Comparison of ENCODE assay signal across 8 cellular contexts in the genomic region with DNA sequence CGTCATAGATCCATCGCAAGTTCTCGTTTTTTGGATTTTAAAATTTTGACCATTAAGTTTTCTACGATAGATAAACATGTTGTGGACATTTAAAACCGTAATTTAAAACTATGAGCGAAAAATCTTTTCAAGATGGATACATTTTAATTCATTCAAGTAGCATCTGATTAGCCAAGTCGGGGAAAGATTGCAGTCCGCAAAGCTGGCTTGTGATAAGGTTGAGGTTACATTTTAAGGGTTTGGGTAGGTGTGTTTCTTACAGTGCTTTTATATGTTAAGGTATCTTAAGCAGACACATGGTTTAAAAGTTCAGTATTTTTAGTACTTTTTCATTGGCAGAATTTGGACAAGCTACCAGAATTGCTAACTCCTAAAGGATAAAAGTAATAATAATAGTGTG. TPM values are rescaled to one million over a fixed set of nuclear protein-coding genes. Genes with fewer than 3 reads are reported as not detected.
DNase-seq lines count a peak whose midpoint lies in the region; ATAC-seq, FAIRE-seq and TF ChIP-seq lines count a peak whose summit lies in the region.

No MANE protein-coding gene starts in this region.

- no peaks in the 10 kb centered on the region for H3K9me3 Mint-ChIP-seq in activated naive CD4-positive, alpha-beta T cell treated with anti-CD3 and anti-CD28 coated beads, Interleukin-2, amount 50 U/mL, for 72 hours

- peak overlapping the region; percentile 93 for H3K4me3 ChIP-seq in suprapubic skin

- H3K27ac ChIP-seq in suprapubic skin = peak overlapping the region; percentile 100

- H3K9me3 ChIP-seq in suprapubic skin = no peaks in the 10 kb centered on the region

- WGBS in suprapubic skin = 2% methylated on average over 8 of the region's 8 CpGs

- DNase-seq in activated CD4-positive, alpha-beta T cell treated with anti-CD3 and anti-CD28 coated beads for 48 hours = peak; percentile 15
- DNase-seq in activated CD4-positive, alpha-beta T cell treated with anti-CD3 and anti-CD28 coated beads, Interleukin-2, amount 50 U/mL, for 48 hours = no peak
- DNase-seq in activated naive CD4-positive, alpha-beta T cell treated with anti-CD3 and anti-CD28 coated beads, Interleukin-2, amount 50 U/mL, for 72 hours (ENCODE audit: low spot score in 2 of 2) = no peak
- DNase-seq in suprapubic skin (ENCODE audit: low spot score in 2 of 2) = no peak
- DNase-seq in stimulated activated CD4-positive, alpha-beta T cell treated with anti-CD3 and anti-CD28 coated beads, Interleukin-2, amount 100 ng/mL, for 24 hours = no peak
- DNase-seq in NK-92 treated with Interleukin-12 subunit alpha and Interleukin-12 subunit beta, amount 100 ng/mL, for 24 hours (lab: John Stamatoyannopoulos, UW) = no peak

- peaks cover 59% of the 10 kb centered on the region for H3K4me1 ChIP-seq in suprapubic skin

- peak; percentile 5 for FAIRE-seq in islet of Langerhans (lab: Jason Lieb, UNC)

- ATAC-seq in activated naive CD4-positive, alpha-beta T cell treated with anti-CD3 and anti-CD28 coated beads, Interleukin-2, amount 50 U/mL, for 72 hours = no peak
- ATAC-seq in GM21825 (IDR thresholded peaks at IDR 0.05; ENCODE audit: unreplicated experiment) = no peak

- TF ChIP-seq CTCF in suprapubic skin (IDR thresholded peaks at IDR 0.05) = no peak

- no peaks in the 10 kb centered on the region for H3K36me3 ChIP-seq in suprapubic skin

- peaks cover 28 to 50% of the 10 kb centered on the region in 2 donors for H3K36me3 Mint-ChIP-seq in activated naive CD4-positive, alpha-beta T cell treated with anti-CD3 and anti-CD28 coated beads, Interleukin-2, amount 50 U/mL, for 72 hours

- no peak for TF ChIP-seq EP300 in suprapubic skin (IDR thresholded peaks at IDR 0.05)

- H3K27me3 ChIP-seq in suprapubic skin = no peaks in the 10 kb centered on the region

- TF ChIP-seq POLR2A in suprapubic skin (IDR thresholded peaks at IDR 0.05) = no peak

- H3K27ac Mint-ChIP-seq in activated naive CD4-positive, alpha-beta T cell treated with anti-CD3 and anti-CD28 coated beads, Interleukin-2, amount 50 U/mL, for 72 hours = peak overlapping the region; percentile 96 to 98

RNA-seq across cellular contexts. Expression of a gene that starts 1.2 kb away (rescaled TPM):
- 10 to 100 TPM; 89.9 to 94.3 TPM for total RNA-seq in activated naive CD4-positive, alpha-beta T cell treated with anti-CD3 and anti-CD28 coated beads, Interleukin-2, amount 50 U/mL, for 72 hours
- total RNA-seq in suprapubic skin = 100 to 1,000 TPM in 1 of 4 donors, 10 to 100 TPM in 3; 68.7 to 103 (median 85.3) TPM

RNA-seq across cellular contexts. Expression of a gene that starts 33.3 kb away (rescaled TPM):
- 100 to 1,000 TPM in 1 of 2 donors, 10 to 100 TPM in 1; 78.9 to 113 TPM for total RNA-seq in activated naive CD4-positive, alpha-beta T cell treated with anti-CD3 and anti-CD28 coated beads, Interleukin-2, amount 50 U/mL, for 72 hours
- total RNA-seq in suprapubic skin = 10 to 100 TPM in 3 of 4 donors, 1 to 10 TPM in 1; 7.2 to 23.1 (median 15.6) TPM

RNA-seq across cellular contexts. Expression of a gene that starts 35.5 kb away (rescaled TPM):
- total RNA-seq in activated naive CD4-positive, alpha-beta T cell treated with anti-CD3 and anti-CD28 coated beads, Interleukin-2, amount 50 U/mL, for 72 hours = 100 to 1,000 TPM; 154 to 182 TPM
- 100 to 1,000 TPM; 159 to 173 (median 167) TPM for total RNA-seq in suprapubic skin
